Comparison of ENCODE assay signal across 18 cellular contexts in genomic region chr5:122653087-122654017, GRCh38.
A peak's percentile ranks its signal among the peaks of the same experiment; 100 is the strongest.
DNase-seq lines count a peak whose midpoint lies in the region; ATAC-seq, FAIRE-seq and TF ChIP-seq lines count a peak whose summit lies in the region.
"Had no signal": no experiment of that assay in that cellular context is flagged by ENCODE, and none has a peak within 500 bp of the region (broad histone marks: within the 10 kb centered on the region; RNA-seq: fewer than 3 reads in every experiment).

No MANE protein-coding gene starts in this region.

- TF ChIP-seq EP300 in H1 (IDR thresholded peaks at IDR 0.05; ENCODE audit: borderline replicate concordance in 1 of 2, low read depth in 2 of 2, low read length in 2 of 2): no peak

- H4K20me1 ChIP-seq in PC-3 (ENCODE audit: low read length) (no peaks in the 10 kb centered on the region), H1 (replicated peaks in 1 of 2; ENCODE audit: control insufficient read depth in 1 of 2, insufficient read depth in 2 of 2, low read length in 2 of 2) (no peaks in the 10 kb centered on the region)

- no peak overlapping the region for H3K14ac ChIP-seq in H1 (ENCODE audit: insufficient read length)

- H3K18ac ChIP-seq in H1 (ENCODE audit: extremely low read depth, low read length): no peak overlapping the region

- H4K91ac ChIP-seq in H1 (replicated peaks; ENCODE audit: insufficient read length, low read length): no peak overlapping the region

- H2BK20ac ChIP-seq in H1 (ENCODE audit: low read length): no peak overlapping the region

- H3K79me1 ChIP-seq in H1 (ENCODE audit: low read depth, low read length): no peaks in the 10 kb centered on the region

- H3K27me3 ChIP-seq in PC-3 (ENCODE audit: low read length): peaks cover 12% of the 10 kb centered on the region
- no peaks in the 10 kb centered on the region for H3K27me3 ChIP-seq in H1 (replicated peaks in 1 of 4; ENCODE audit: control insufficient read depth in 3 of 4, extremely low read depth in 1 of 4, insufficient read depth in 3 of 4, low read length in 3 of 4)
- H3K27me3 ChIP-seq in endodermal cell (ENCODE audit: control insufficient read depth, insufficient read depth, low read length, poor library complexity, severe bottlenecking): no peaks in the 10 kb centered on the region
- H3K27me3 ChIP-seq in upper lobe of right lung: no peaks in the 10 kb centered on the region
- H3K27me3 ChIP-seq: right lobe of liver had no signal

- H3K4me2 ChIP-seq in PC-3 (ENCODE audit: low read length) (no peak overlapping the region), H1 (ENCODE audit: insufficient read depth in 1 of 2, low read depth in 2 of 2, low read length in 2 of 2) (no peak overlapping the region)

- H2BK12ac ChIP-seq in H1 (ENCODE audit: low read depth, low read length): no peak overlapping the region

- H3K4ac ChIP-seq in H1 (replicated peaks; ENCODE audit: insufficient read length, low read depth, low read length): no peak overlapping the region

- no peak overlapping the region for H3K4me3 ChIP-seq in PC-3 (ENCODE audit: low read length)
- no peak overlapping the region for H3K4me3 ChIP-seq in H1 (ENCODE audit: extremely low read depth in 1 of 4, insufficient read depth in 2 of 4, low read depth in 3 of 4, low read length in 4 of 4)
- H3K4me3 ChIP-seq in endodermal cell (ENCODE audit: low read length): no peak overlapping the region
- H3K4me3 ChIP-seq in upper lobe of right lung: no peak overlapping the region
- H3K4me3 ChIP-seq: right lobe of liver had no signal

- H3K36me3 ChIP-seq in PC-3 (ENCODE audit: low read depth, low read length) (no peaks in the 10 kb centered on the region), H1 (ENCODE audit: control insufficient read depth in 2 of 4, insufficient read depth in 4 of 4, low read length in 3 of 4) (no peaks in the 10 kb centered on the region), endodermal cell (ENCODE audit: control insufficient read depth, insufficient read depth, low read length) (no peaks in the 10 kb centered on the region), upper lobe of right lung (no peaks in the 10 kb centered on the region)
- H3K36me3 ChIP-seq: right lobe of liver had no signal

- no peak for TF ChIP-seq POLR2A in H1 (IDR thresholded peaks at IDR 0.05; ENCODE audit: control extremely low read depth in 1 of 2, low read depth in 2 of 2, low read length in 2 of 2)

- H4K5ac ChIP-seq in H1 (ENCODE audit: insufficient read length, low read depth, low read length): no peak overlapping the region

- no peak for FAIRE-seq in H1 (lab: Jason Lieb, UNC)

- POLR2A ChIA-PET in PC-3 (lab: Charles Lee; ENCODE audit: unreplicated experiment): no interaction called here
- POLR2A ChIA-PET in H1 (lab: Charles Lee; ENCODE audit: partially characterized antibody): no interaction called here

- H3K4me3 Mint-ChIP-seq in memory B cell (no peak overlapping the region), endodermal cell (no peak overlapping the region)
- H3K4me3 Mint-ChIP-seq: activated CD8-positive, alpha-beta memory T cell treated with anti-CD3 and anti-CD28 coated beads, Interleukin-2, amount 10 ng/mL, durations not matched to agents 7 days and 5 days; CD8-positive, alpha-beta T cell; T-helper 2 cell treated with Interferon-gamma antibody and Interleukin-4, amounts not matched to agents 5 μg/mL and 100 μg/mL, for 36 hours had no signal

- H3K4me1 Mint-ChIP-seq in memory B cell: peaks cover 13% of the 10 kb centered on the region
- H3K4me1 Mint-ChIP-seq in endodermal cell: no peaks in the 10 kb centered on the region
- H3K4me1 Mint-ChIP-seq: activated CD8-positive, alpha-beta memory T cell treated with anti-CD3 and anti-CD28 coated beads, Interleukin-2, amount 10 ng/mL, durations not matched to agents 7 days and 5 days had no signal

- CTCF ChIA-PET in PC-3 (lab: Charles Lee): no interaction called here
- CTCF ChIA-PET in H1 (lab: Charles Lee; ENCODE audit: partially characterized antibody): no interaction called here

- no peaks in the 10 kb centered on the region for H3K79me2 ChIP-seq in PC-3 (ENCODE audit: low read length)
- H3K79me2 ChIP-seq in H1 (ENCODE audit: control insufficient read depth in 1 of 2, insufficient read depth in 2 of 2, low read length in 2 of 2): no peaks in the 10 kb centered on the region

- H4K8ac ChIP-seq in H1 (ENCODE audit: extremely low read depth, insufficient read depth, low read length): no peak overlapping the region

- H3K56ac ChIP-seq in H1 (replicated peaks; ENCODE audit: insufficient read length, low read depth, low read length): no peak overlapping the region

- H3K27me3 Mint-ChIP-seq in memory B cell: no peaks in the 10 kb centered on the region
- no peaks in the 10 kb centered on the region for H3K27me3 Mint-ChIP-seq in endodermal cell (ENCODE audit: insufficient read depth)
- H3K27me3 Mint-ChIP-seq: activated CD8-positive, alpha-beta memory T cell treated with anti-CD3 and anti-CD28 coated beads, Interleukin-2, amount 10 ng/mL, durations not matched to agents 7 days and 5 days had no signal

- H2BK5ac ChIP-seq in H1 (ENCODE audit: low read depth, low read length): no peak overlapping the region

- H3K23ac ChIP-seq in H1 (ENCODE audit: insufficient read length): no peak overlapping the region

- intact Hi-C loops in PC-3 (cut with micrococcal nuclease) (no loop called here), upper lobe of right lung (cut with DNase I) (no loop called here)

- H3K9me3 Mint-ChIP-seq in memory B cell (no peaks in the 10 kb centered on the region), endodermal cell (peaks cover 3% of the 10 kb centered on the region)
- H3K9me3 Mint-ChIP-seq: CD8-positive, alpha-beta T cell; T-helper 2 cell treated with Interferon-gamma antibody and Interleukin-4, amounts not matched to agents 5 μg/mL and 100 μg/mL, for 36 hours had no signal

- H3F3A ChIP-seq in PC-3 (ENCODE audit: low read length, unreplicated experiment): no peaks in the 10 kb centered on the region

- no peak overlapping the region for H3K27ac ChIP-seq in PC-3 (ENCODE audit: low read length)
- H3K27ac ChIP-seq in H1 (ENCODE audit: low read depth, low read length): no peak overlapping the region
- no peak overlapping the region for H3K27ac ChIP-seq in endodermal cell (ENCODE audit: low read depth, low read length)
- no peak overlapping the region for H3K27ac ChIP-seq in upper lobe of right lung
- H3K27ac ChIP-seq: right lobe of liver had no signal

- no peak for TF ChIP-seq RAD21 in H1 (IDR thresholded peaks at IDR 0.05 in 1 of 2, conservative IDR thresholded peaks at IDR 0.05 in 1 of 2; ENCODE audit: low read depth in 2 of 2, low read length in 2 of 2)

- no peaks in the 10 kb centered on the region for H3K36me3 Mint-ChIP-seq in memory B cell
- H3K36me3 Mint-ChIP-seq in endodermal cell (ENCODE audit: low read depth): no peaks in the 10 kb centered on the region
- H3K36me3 Mint-ChIP-seq: activated CD8-positive, alpha-beta memory T cell treated with anti-CD3 and anti-CD28 coated beads, Interleukin-2, amount 10 ng/mL, durations not matched to agents 7 days and 5 days; CD8-positive, alpha-beta T cell had no signal

- H3K27ac Mint-ChIP-seq in memory B cell: peak overlapping the region; percentile 31
- H3K27ac Mint-ChIP-seq in endodermal cell: no peak overlapping the region
- H3K27ac Mint-ChIP-seq: activated CD8-positive, alpha-beta memory T cell treated with anti-CD3 and anti-CD28 coated beads, Interleukin-2, amount 10 ng/mL, durations not matched to agents 7 days and 5 days; CD8-positive, alpha-beta T cell; T-helper 2 cell treated with Interferon-gamma antibody and Interleukin-4, amounts not matched to agents 5 μg/mL and 100 μg/mL, for 36 hours had no signal

- peak; percentile 7 for DNase-seq in EH (ENCODE audit: low read depth)
- DNase-seq in PC-3: peak; percentile 16
- no peak for DNase-seq in H1 (ENCODE audit: low read depth in 1 of 2, low spot score in 2 of 2)
- DNase-seq in memory B cell (ENCODE audit: low spot score in 2 of 2): no peak
- DNase-seq in T-helper 1 cell: no peak
- no peak for DNase-seq in anterior cingulate cortex (lab: John Stamatoyannopoulos, UW)
- DNase-seq in endodermal cell: no peak
- no peak for DNase-seq in upper lobe of right lung
- DNase-seq: activated CD4-positive, alpha-beta T cell treated with anti-CD3 and anti-CD28 coated beads for 1 hour; activated CD8-positive, alpha-beta memory T cell treated with anti-CD3 and anti-CD28 coated beads, Interleukin-2, amount 10 ng/mL, durations not matched to agents 7 days and 5 days; activated effector memory CD4-positive, alpha-beta T cell treated with anti-CD3 and anti-CD28 coated beads, Interleukin-2, amount 50 U/mL, for 16 hours; CD8-positive, alpha-beta T cell; effector memory CD4-positive, alpha-beta T cell; midbrain; NK-92 treated with Interleukin-12 subunit alpha and Interleukin-12 subunit beta, amount 100 ng/mL, for 24 hours; right lobe of liver; Right ventricle myocardium superior had no signal

- no peak overlapping the region for H2AFZ ChIP-seq in PC-3 (ENCODE audit: low read length)
- peak overlapping the region; percentile 52; the same call in 1 of the 2 replicates for H2AFZ ChIP-seq in H1 (ENCODE audit: low read length)

- no peak overlapping the region for H2BK120ac ChIP-seq in H1 (replicated peaks; ENCODE audit: low read depth, low read length)

- H3K9me3 ChIP-seq in PC-3 (ENCODE audit: low read length) (no peaks in the 10 kb centered on the region), H1 (ENCODE audit: insufficient read depth in 2 of 2, low read depth in 1 of 2, low read length in 1 of 2) (no peaks in the 10 kb centered on the region), endodermal cell (ENCODE audit: control insufficient read depth, low read length) (no peaks in the 10 kb centered on the region), upper lobe of right lung (no peaks in the 10 kb centered on the region)
- H3K9me3 ChIP-seq: right lobe of liver had no signal

- ATAC-seq in PC-3 (no peak), memory B cell (ENCODE audit: low read depth) (no peak), upper lobe of right lung (no peak)
- ATAC-seq: activated CD8-positive, alpha-beta memory T cell treated with anti-CD3 and anti-CD28 coated beads, Interleukin-2, amount 10 ng/mL, durations not matched to agents 7 days and 5 days; CD8-positive, alpha-beta T cell; right lobe of liver had no signal

- H3K9ac ChIP-seq in PC-3 (ENCODE audit: low read length) (no peak overlapping the region), H1 (replicated peaks in 1 of 4; ENCODE audit: extremely low read depth in 1 of 4, low read depth in 3 of 4, low read length in 3 of 4) (no peak overlapping the region), endodermal cell (ENCODE audit: extremely low read depth, low read length, poor library complexity, severe bottlenecking) (no peak overlapping the region)

- no peaks in the 10 kb centered on the region for H3K9me2 ChIP-seq in PC-3 (replicated peaks; ENCODE audit: low read length)

- H3K4me1 ChIP-seq in PC-3 (ENCODE audit: insufficient read depth, low read length): no peaks in the 10 kb centered on the region
- H3K4me1 ChIP-seq in H1 (replicated peaks in 1 of 4; ENCODE audit: control insufficient read depth in 3 of 4, insufficient read depth in 4 of 4, low read length in 3 of 4): no peaks in the 10 kb centered on the region
- no peaks in the 10 kb centered on the region for H3K4me1 ChIP-seq in endodermal cell (ENCODE audit: control insufficient read depth, insufficient read depth, low read length)
- no peaks in the 10 kb centered on the region for H3K4me1 ChIP-seq in upper lobe of right lung
- H3K4me1 ChIP-seq: right lobe of liver had no signal

- TF ChIP-seq CTCF in PC-3 (conservative IDR thresholded peaks at IDR 0.05; ENCODE audit: low read depth, low read length) (no peak), H1 (IDR thresholded peaks at IDR 0.05; ENCODE audit: control extremely low read depth in 1 of 3, insufficient read depth in 1 of 3, low read depth in 1 of 3, low read length in 3 of 3) (no peak), endodermal cell (conservative IDR thresholded peaks at IDR 0.05) (no peak), upper lobe of right lung (IDR thresholded peaks at IDR 0.05) (no peak)

- no peak overlapping the region for H2BK15ac ChIP-seq in H1 (ENCODE audit: low read length)

- 82% methylated on average over 3 of the region's 3 CpGs; no CpG with 5 or more reads in 1 of the 2 experiments for WGBS in H1 (ENCODE audit: extremely low coverage in 1 of 2, insufficient coverage in 1 of 2, insufficient read length in 1 of 2, insufficient replicate concordance in 2 of 2, low coverage in 1 of 2, low lambda C conversion rate in 2 of 2, missing lambda C conversion rate in 1 of 2), 2 experiments
- WGBS in endodermal cell (ENCODE audit: insufficient coverage in 1 of 2, insufficient read length in 1 of 2), 2 experiments: 94 to 100% methylated on average over 1 to 3 of the region's 3 CpGs

- no peaks in the 10 kb centered on the region for H3K23me2 ChIP-seq in H1 (ENCODE audit: low read depth, low read length)

- BruUV-seq in PC-3 (replicated peaks; lab: Mats Ljungman, UMichigan): no TSS peak

- no peak overlapping the region for H2AK5ac ChIP-seq in H1 (ENCODE audit: low read depth, low read length)

Comparison
In these comparisons a context has a peak if more than half of its experiments do, and no peak if none do; other contexts are left out.
1. DNase-seq: peak in EH (single experiment) and PC-3 (single experiment); none in H1 (0 of 2), memory B cell (0 of 2), T-helper 1 cell (0 of 5), anterior cingulate cortex (0 of 58), endodermal cell (single experiment) and upper lobe of right lung (single experiment).